In genomic region chr10:16843252-16843870, GRCh38 we compare ENCODE assay signal across 8 cellular contexts. TPM values are rescaled to one million over a fixed set of nuclear protein-coding genes. Genes with fewer than 3 reads are reported as not detected.
DNase-seq lines count a peak whose midpoint lies in the region; ATAC-seq and TF ChIP-seq lines count a peak whose summit lies in the region.

No MANE protein-coding gene starts in this region.

- TF ChIP-seq CTCF in breast epithelium (IDR thresholded peaks at IDR 0.05) (peak in 2 of 3 donors; percentile 57 to 74), thoracic aorta (IDR thresholded peaks at IDR 0.05) (peak; percentile 67)

- H3K4me1 ChIP-seq in breast epithelium (no peaks in the 10 kb centered on the region), thoracic aorta (ENCODE audit: control insufficient read depth in 1 of 2, low read depth in 2 of 2) (peaks cover 6 to 10% of the 10 kb centered on the region in 2 donors)

- H3K9me3 ChIP-seq in breast epithelium (no peaks in the 10 kb centered on the region), thoracic aorta (no peaks in the 10 kb centered on the region)

- no peaks in the 10 kb centered on the region for H3K27me3 ChIP-seq in breast epithelium
- no peaks in the 10 kb centered on the region for H3K27me3 ChIP-seq in thoracic aorta (replicated peaks; ENCODE audit: insufficient read depth)

- intact Hi-C loops in breast epithelium (cut with DNase I; ENCODE audit: low total_unique reads): loop anchor here (5.0 kb wide), 1 partner anchor 419 kb away; no protein-coding TSS in a partner anchor

- H3K36me3 ChIP-seq in breast epithelium (no peaks in the 10 kb centered on the region), thoracic aorta (no peaks in the 10 kb centered on the region)

- H3K27ac ChIP-seq in breast epithelium: no peak overlapping the region
- H3K27ac ChIP-seq in thoracic aorta: no peak overlapping the region

- peak; percentile 25 for DNase-seq in NCI-H2029 (lab: John Stamatoyannopoulos, UW)
- DNase-seq in NCI-H2029 treated with DMSO at 0.1 percent for 48 hours (lab: John Stamatoyannopoulos, UW): no peak
- DNase-seq in NCI-H69 (lab: John Stamatoyannopoulos, UW): peak; percentile 64
- no peak for DNase-seq in breast epithelium (ENCODE audit: low spot score in 2 of 2)
- peak; percentile 82 for DNase-seq in kidney tubule cell (ENCODE audit: low spot score)
- DNase-seq in thoracic aorta (ENCODE audit: low spot score): no peak

- H3K4me3 ChIP-seq in breast epithelium: no peak overlapping the region
- no peak overlapping the region for H3K4me3 ChIP-seq in thoracic aorta

- no peak for TF ChIP-seq POLR2A in breast epithelium (IDR thresholded peaks at IDR 0.05)

- ATAC-seq in HG02610 (IDR thresholded peaks at IDR 0.05; ENCODE audit: unreplicated experiment): peak; percentile 44
- peak; percentile 60 for ATAC-seq in thoracic aorta (ENCODE audit: insufficient number of reproducible peaks, low FRiP score, low read depth)
- no peak for ATAC-seq in GM21390 (IDR thresholded peaks at IDR 0.05; ENCODE audit: unreplicated experiment)

RNA-seq across cellular contexts. Expression of gene RSU1, which starts 26.1 kb away (rescaled TPM):
- 10 to 100 TPM; 60.9 to 74.1 (median 63.6) TPM for total RNA-seq in breast epithelium
- total RNA-seq in thoracic aorta: 100 to 1,000 TPM in 1 of 2 donors, 10 to 100 TPM in 1; 88.0 to 122 TPM

Comparison
In these comparisons a context has a peak if more than half of its experiments do, and no peak if none do; other contexts are left out.
1. DNase-seq: peak in NCI-H2029 (single experiment), NCI-H69 (single experiment) and kidney tubule cell (single experiment); none in NCI-H2029 treated with DMSO at 0.1 percent for 48 hours (single experiment), breast epithelium (0 of 2) and thoracic aorta (single experiment).